Comparison of ENCODE assay signal across 9 cellular contexts in genomic region chr21:36976882-36977651, GRCh38. TPM values are rescaled to one million over a fixed set of nuclear protein-coding genes. Genes with fewer than 3 reads are reported as not detected.
DNase-seq lines count a peak whose midpoint lies in the region; ATAC-seq, FAIRE-seq and TF ChIP-seq lines count a peak whose summit lies in the region.
"Had no signal": no experiment of that assay in that cellular context is flagged by ENCODE, and none has a peak within 500 bp of the region (broad histone marks: within the 10 kb centered on the region; RNA-seq: fewer than 3 reads in every experiment).

No MANE protein-coding gene starts in this region.

- intact Hi-C loops in body of pancreas (cut with DNase I) = no loop called here

- peak; percentile 41 for FAIRE-seq in RCC 7860 (lab: Jason Lieb, UNC)
- FAIRE-seq: frontal cortex had no signal

- no peaks in the 10 kb centered on the region for H3K36me3 ChIP-seq in body of pancreas (replicated peaks in 1 of 2; ENCODE audit: insufficient read depth in 1 of 2, low read depth in 2 of 2)

- WGBS in body of pancreas, 2 donors = 18 to 22% methylated on average over 8 of the region's 8 CpGs

- ATAC-seq in GM21515 (IDR thresholded peaks at IDR 0.05; ENCODE audit: unreplicated experiment) (peak; percentile 66), body of pancreas (peak; percentile 77)

- peak in 6 of 7 experiments; percentile 47 to 95 (median 92) for TF ChIP-seq CTCF in body of pancreas (IDR thresholded peaks at IDR 0.05)

- H3K9me3 ChIP-seq in body of pancreas = no peaks in the 10 kb centered on the region

- peaks cover 32% of the 10 kb centered on the region for H3K4me1 ChIP-seq in body of pancreas

- no peak for TF ChIP-seq POLR2A in body of pancreas (IDR thresholded peaks at IDR 0.05)

- H3K27ac ChIP-seq in body of pancreas = peak overlapping the region in 3 of 4 donors; percentile 15 to 56 (median 37)

- no peak overlapping the region for H3K4me3 ChIP-seq in body of pancreas

- H3K27me3 ChIP-seq in body of pancreas = no peaks in the 10 kb centered on the region

- DNase-seq in DMS53 (lab: John Stamatoyannopoulos, UW) (peak; percentile 58), DMS53 treated with DMSO at 0.1 percent for 48 hours (lab: John Stamatoyannopoulos, UW; ENCODE audit: unreplicated experiment) (no peak), Kasumi-1 (lab: John Stamatoyannopoulos, UW) (peak; percentile 84 to 87), RCC 7860 (ENCODE audit: low spot score) (peak; percentile 44), body of pancreas (peak; percentile 42 to 69 (median 50)), kidney glomerular epithelial cell (lab: John Stamatoyannopoulos, UW) (peak; percentile 73), stromal cell of bone marrow (ENCODE audit: low read depth) (peak; percentile 58)

RNA-seq across cellular contexts. Expression of gene HLCS, which starts 10.6 kb away (rescaled TPM):
- 10 to 100 TPM; 27.2 to 38.6 TPM for total RNA-seq in body of pancreas

RNA-seq across cellular contexts. Expression of gene RIPPLY3, which starts 29.4 kb away (rescaled TPM):
- not detected for total RNA-seq in body of pancreas
- total RNA-seq: frontal cortex had no signal
